Comparison of ENCODE assay signal across 8 cellular contexts in the genomic region with DNA sequence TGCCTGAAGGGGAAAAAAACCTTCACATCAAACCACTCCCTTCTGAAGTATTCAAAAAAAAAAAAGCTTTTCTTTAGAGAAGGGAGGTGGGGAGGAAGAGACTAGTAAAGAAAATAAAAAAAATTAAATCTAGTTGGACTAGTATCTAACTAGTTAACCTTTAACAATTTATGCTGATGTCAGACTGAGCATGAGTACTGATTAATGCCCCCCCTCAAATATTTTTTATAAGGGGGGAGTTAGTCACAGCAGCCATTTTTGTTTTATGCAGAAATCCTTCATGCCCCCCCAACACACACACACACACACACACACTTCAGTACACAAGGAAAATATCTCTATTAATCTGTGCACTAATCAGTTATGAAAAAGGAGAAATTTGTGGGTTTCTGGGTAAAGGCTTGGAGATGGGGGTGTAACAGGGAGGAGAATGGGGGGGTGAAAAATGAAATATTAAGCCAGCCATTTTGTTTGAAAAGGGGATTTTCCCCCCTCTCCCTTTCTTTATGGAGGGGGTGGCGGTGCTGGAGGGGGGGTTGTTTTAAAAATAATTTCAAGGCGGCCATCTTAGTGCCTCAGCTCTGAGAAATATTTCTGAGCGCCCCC. TPM values are rescaled to one million over a fixed set of nuclear protein-coding genes. Genes with fewer than 3 reads are reported as not detected.
DNase-seq lines count a peak whose midpoint lies in the region; ATAC-seq and TF ChIP-seq lines count a peak whose summit lies in the region.

No MANE protein-coding gene starts in this region.

- H2AK5ac ChIP-seq in mesendoderm (ENCODE audit: low read length): no peak overlapping the region

- H3K4ac ChIP-seq in mesendoderm (ENCODE audit: low read depth, low read length): no peak overlapping the region

- H2BK15ac ChIP-seq in mesendoderm (replicated peaks; ENCODE audit: low read depth): no peak overlapping the region

- WGBS in mesendoderm (ENCODE audit: extremely low coverage, insufficient coverage, low lambda C conversion rate): no CpG with 5 or more reads among the region's 3 CpGs

- BruUV-seq in Panc1 (replicated peaks; lab: Mats Ljungman, UMichigan): no TSS peak

- no peak overlapping the region for H2BK5ac ChIP-seq in mesendoderm (ENCODE audit: low read length)

- peak overlapping the region; percentile 16 to 33 for H3K4me3 ChIP-seq in Panc1 (ENCODE audit: low read depth in 2 of 2, low read length in 2 of 2)
- no peak overlapping the region for H3K4me3 ChIP-seq in mesendoderm (ENCODE audit: low read length)
- H3K4me3 ChIP-seq in uterus: peak overlapping the region; percentile 57 to 87

- POLR2A ChIA-PET in Panc1 (lab: Charles Lee): interaction anchor here (0.6 kb wide), 1 partner anchor 269 kb away, joined by 3 read pairs; no protein-coding TSS in a partner anchor

- TF ChIP-seq CTCF in Panc1 (IDR thresholded peaks at IDR 0.05) (no peak), uterus (IDR thresholded peaks at IDR 0.05) (no peak)

- no peak overlapping the region for H2BK120ac ChIP-seq in mesendoderm (ENCODE audit: low read depth, low read length)

- H3K18ac ChIP-seq in mesendoderm (ENCODE audit: low read length): no peak overlapping the region

- H3K56ac ChIP-seq in mesendoderm (ENCODE audit: low read length): peak overlapping the region; percentile 11

- DNase-seq in NCI-H2196 (lab: John Stamatoyannopoulos, UW; ENCODE audit: unreplicated experiment) (peak; percentile 15), NCI-H2196 treated with DMSO at 0.1 percent for 48 hours (lab: John Stamatoyannopoulos, UW; ENCODE audit: unreplicated experiment) (no peak), Panc1 (ENCODE audit: low read depth, low spot score) (no peak), astrocyte of the hippocampus (ENCODE audit: low read depth, low spot score) (peak; percentile 37), mesendoderm (no peak), uterus (no peak), amygdala (lab: John Stamatoyannopoulos, UW) (no peak)

- in situ Hi-C loops in Panc1 (cut with HindIII; ENCODE audit: low pct_unique_long_range_greater_than_20kb, low sequenced_read_pairs): no loop called here

- no peak for TF ChIP-seq POLR2A in uterus (IDR thresholded peaks at IDR 0.05)

- H3K27me3 ChIP-seq in Panc1 (ENCODE audit: control insufficient read depth, insufficient read depth, low read length) (no peaks in the 10 kb centered on the region), mesendoderm (ENCODE audit: insufficient read depth, low read length, poor library complexity) (no peaks in the 10 kb centered on the region), uterus (no peaks in the 10 kb centered on the region)

- intact Hi-C loops in Panc1 (cut with micrococcal nuclease; ENCODE audit: unreplicated experiment) (no loop called here), uterus (cut with DNase I; ENCODE audit: low total_unique reads) (no loop called here)

- H3K4me1 ChIP-seq in Panc1 (ENCODE audit: control insufficient read depth, insufficient read depth, low read length) (peaks cover 24% of the 10 kb centered on the region), mesendoderm (ENCODE audit: control insufficient read depth, low read depth, low read length) (peaks cover 11% of the 10 kb centered on the region), uterus (peaks cover 10% of the 10 kb centered on the region in 2 donors)

- H3K9me3 ChIP-seq in Panc1 (ENCODE audit: control insufficient read depth, insufficient read depth, low read depth, low read length) (no peaks in the 10 kb centered on the region), uterus (no peaks in the 10 kb centered on the region)

- ATAC-seq in Panc1 (no peak), GM21360 (IDR thresholded peaks at IDR 0.05; ENCODE audit: unreplicated experiment) (no peak)

- H3K36me3 ChIP-seq in Panc1 (ENCODE audit: control insufficient read depth, insufficient read depth, low read length) (peaks cover 2% of the 10 kb centered on the region; the same call in 1 of the 2 replicates), mesendoderm (ENCODE audit: control insufficient read depth, insufficient read depth, low read length) (peaks cover 11% of the 10 kb centered on the region), uterus (no peaks in the 10 kb centered on the region)

- peak overlapping the region; percentile 77; the same call in 1 of the 2 replicates for H3K27ac ChIP-seq in Panc1 (ENCODE audit: low read length)
- H3K27ac ChIP-seq in mesendoderm (ENCODE audit: low read depth, low read length): no peak overlapping the region
- H3K27ac ChIP-seq in uterus: peak overlapping the region; percentile 97 to 98

- H3K23ac ChIP-seq in mesendoderm (ENCODE audit: low read length): no peak overlapping the region

- peak overlapping the region; percentile 58 for H3K9ac ChIP-seq in mesendoderm (ENCODE audit: low read length)

- peaks cover 6% of the 10 kb centered on the region for H3K79me1 ChIP-seq in mesendoderm (ENCODE audit: low read length)

- CTCF ChIA-PET in Panc1 (lab: Charles Lee): interaction anchor here (0.6 kb wide), 1 partner anchor 48 kb away, joined by 3 read pairs; a partner anchor contains a TSS

- H3K79me2 ChIP-seq in mesendoderm (ENCODE audit: control insufficient read depth, insufficient read depth, low read length): peaks cover 1% of the 10 kb centered on the region

- H4K5ac ChIP-seq in mesendoderm (ENCODE audit: low read length): no peak overlapping the region

- H3K4me2 ChIP-seq in mesendoderm (ENCODE audit: low read length): no peak overlapping the region

- no peak overlapping the region for H4K8ac ChIP-seq in mesendoderm (ENCODE audit: low read depth, low read length)

RNA-seq across cellular contexts. Expression of a gene that starts 4.7 kb away (rescaled TPM):
- total RNA-seq in Panc1 (2021; ENCODE audit: unreplicated experiment) (84.6 TPM), uterus (100 to 1,000 TPM in 3 of 4 donors, 10 to 100 TPM in 1; 81.0 to 165 (median 133) TPM)
- polyA plus RNA-seq in Panc1 (2012; ENCODE audit: insufficient read length): 113 TPM
- 10.2 TPM for polyA plus RNA-seq in mesendoderm (2013, experiment 1 of 2)
- 10.2 TPM for polyA plus RNA-seq in mesendoderm (2013, experiment 2 of 2)

RNA-seq across cellular contexts. Expression of a gene that starts 26.1 kb away (rescaled TPM):
- total RNA-seq in Panc1 (2021; ENCODE audit: unreplicated experiment) (8.6 TPM), uterus (10 to 100 TPM in 3 of 4 donors, 1 to 10 TPM in 1; 3.1 to 17.6 (median 16.2) TPM)
- 9.2 TPM for polyA plus RNA-seq in Panc1 (2012; ENCODE audit: insufficient read length)
- 12.7 TPM for polyA plus RNA-seq in mesendoderm (2013, experiment 1 of 2)
- 13.3 TPM for polyA plus RNA-seq in mesendoderm (2013, experiment 2 of 2)

RNA-seq across cellular contexts. Expression of a gene that starts 26.5 kb away (rescaled TPM):
- total RNA-seq in Panc1 (2021; ENCODE audit: unreplicated experiment) (75.2 TPM), uterus (10 to 100 TPM in 3 of 4 donors, 1 to 10 TPM in 1; 3.6 to 94.7 (median 48.1) TPM)
- 176 TPM for polyA plus RNA-seq in Panc1 (2012; ENCODE audit: insufficient read length)
- 35.8 TPM for polyA plus RNA-seq in mesendoderm (2013, experiment 1 of 2)
- polyA plus RNA-seq in mesendoderm (2013, experiment 2 of 2): 33.4 TPM

RNA-seq across cellular contexts. Expression of a gene that starts 29.0 kb away (rescaled TPM):
- total RNA-seq in Panc1 (2021; ENCODE audit: unreplicated experiment) (1.6 TPM), uterus (10 to 100 TPM in 3 of 4 donors, 1 to 10 TPM in 1; 7.3 to 68.1 (median 28.1) TPM)
- polyA plus RNA-seq in Panc1 (2012; ENCODE audit: insufficient read length): 1.1 TPM
- polyA plus RNA-seq in mesendoderm (2013, experiment 1 of 2): 2.9 TPM
- 2.3 TPM for polyA plus RNA-seq in mesendoderm (2013, experiment 2 of 2)

RNA-seq across cellular contexts. Expression of a gene that starts 32.2 kb away (rescaled TPM):
- total RNA-seq in Panc1 (2021; ENCODE audit: unreplicated experiment) (2.6 TPM), uterus (1 to 10 TPM in 3 of 4 donors, under 1 TPM in 1; under 0.01 to 9.8 (median 5.3) TPM)
- polyA plus RNA-seq in Panc1 (2012; ENCODE audit: insufficient read length): 3.6 TPM
- polyA plus RNA-seq in mesendoderm (2013, experiment 1 of 2): 0.29 TPM
- polyA plus RNA-seq in mesendoderm (2013, experiment 2 of 2): 0.28 TPM

Comparison
In these comparisons a context has a peak if more than half of its experiments do, and no peak if none do; other contexts are left out.
1. DNase-seq: peak in NCI-H2196 (single experiment) and astrocyte of the hippocampus (single experiment); none in NCI-H2196 treated with DMSO at 0.1 percent for 48 hours (single experiment), Panc1 (single experiment), mesendoderm (single experiment), uterus (0 of 2) and amygdala (0 of 56).